Comparison of ENCODE assay signal across 17 cellular contexts in genomic region chr1:183424691-183425090, GRCh38. TPM values are rescaled to one million over a fixed set of nuclear protein-coding genes. Genes with fewer than 3 reads are reported as not detected.
DNase-seq lines count a peak whose midpoint lies in the region; ATAC-seq and TF ChIP-seq lines count a peak whose summit lies in the region.
"Had no signal": no experiment of that assay in that cellular context is flagged by ENCODE, and none has a peak within 500 bp of the region (broad histone marks: within the 10 kb centered on the region; RNA-seq: fewer than 3 reads in every experiment).

No MANE protein-coding gene starts in this region.

- no peaks in the 10 kb centered on the region for H4K20me1 ChIP-seq in Karpas-422 (ENCODE audit: insufficient read depth, low read depth, low read length)
- H4K20me1 ChIP-seq: BLaER1 had no signal

- no peaks in the 10 kb centered on the region for H3K79me2 ChIP-seq in Karpas-422 (ENCODE audit: low read length)

- H3K27ac ChIP-seq in Karpas-422 (ENCODE audit: low read length) (no peak overlapping the region), testis (peak overlapping the region; percentile 45 to 64), left lung (no peak overlapping the region), lower lobe of right lung (no peak overlapping the region)
- H3K27ac ChIP-seq: BLaER1 had no signal

- H3K27me3 ChIP-seq in Karpas-422 (ENCODE audit: low read length) = no peaks in the 10 kb centered on the region
- peaks cover 17% of the 10 kb centered on the region for H3K27me3 ChIP-seq in adipocyte (replicated peaks; ENCODE audit: control insufficient read depth, insufficient read depth, low read length)
- no peaks in the 10 kb centered on the region for H3K27me3 ChIP-seq in testis
- peaks cover 0 to 41% of the 10 kb centered on the region in 2 donors for H3K27me3 ChIP-seq in left lung
- peaks cover 21% of the 10 kb centered on the region for H3K27me3 ChIP-seq in lower lobe of right lung (ENCODE audit: low read depth)
- H3K27me3 ChIP-seq: BE2C, BLaER1 had no signal

- H3K9ac ChIP-seq in Karpas-422 (ENCODE audit: low read length) = no peak overlapping the region
- no peak overlapping the region for H3K9ac ChIP-seq in adipocyte (ENCODE audit: low read length)
- H3K9ac ChIP-seq: BLaER1 had no signal

- H3K4me1 ChIP-seq in Karpas-422 (ENCODE audit: low read length) (no peaks in the 10 kb centered on the region), adipocyte (ENCODE audit: control insufficient read depth, insufficient read depth, low read length) (no peaks in the 10 kb centered on the region), testis (no peaks in the 10 kb centered on the region), left lung (no peaks in the 10 kb centered on the region), lower lobe of right lung (no peaks in the 10 kb centered on the region)
- H3K4me1 ChIP-seq: BE2C, BLaER1 had no signal

- intact Hi-C loops in testis (cut with DNase I; ENCODE audit: low total_unique reads) (no loop called here), left lung (cut with DNase I) (no loop called here), lower lobe of right lung (cut with DNase I) (no loop called here)

- H3K9me3 ChIP-seq in Karpas-422 (ENCODE audit: low read length) = no peaks in the 10 kb centered on the region
- peaks cover 8% of the 10 kb centered on the region for H3K9me3 ChIP-seq in adipocyte (ENCODE audit: control insufficient read depth, low read length)
- no peaks in the 10 kb centered on the region for H3K9me3 ChIP-seq in testis
- no peaks in the 10 kb centered on the region for H3K9me3 ChIP-seq in left lung
- H3K9me3 ChIP-seq in lower lobe of right lung = no peaks in the 10 kb centered on the region
- H3K9me3 ChIP-seq: BE2C had no signal

- no peaks in the 10 kb centered on the region for H3K36me3 ChIP-seq in Karpas-422 (ENCODE audit: insufficient read depth, low read length)
- no peaks in the 10 kb centered on the region for H3K36me3 ChIP-seq in adipocyte (ENCODE audit: control insufficient read depth, insufficient read depth, low read length, severe bottlenecking)
- no peaks in the 10 kb centered on the region for H3K36me3 ChIP-seq in testis (ENCODE audit: low read depth, missing control alignments)
- H3K36me3 ChIP-seq in left lung = no peaks in the 10 kb centered on the region
- H3K36me3 ChIP-seq in lower lobe of right lung = no peaks in the 10 kb centered on the region
- H3K36me3 ChIP-seq: BE2C, BLaER1 had no signal

- H3K4me2 ChIP-seq in Karpas-422 (ENCODE audit: low read depth, low read length, poor library complexity, severe bottlenecking) = no peak overlapping the region
- H3K4me2 ChIP-seq: BLaER1 had no signal

- ATAC-seq in left lung = no peak
- no peak for ATAC-seq in lower lobe of right lung

- DNase-seq in Karpas-422 = peak; percentile 25
- peak; percentile 27 for DNase-seq in adipocyte (ENCODE audit: low read depth)
- no peak for DNase-seq in testis
- no peak for DNase-seq in OCI-M1 (lab: John Stamatoyannopoulos, UW)
- no peak for DNase-seq in left lung
- DNase-seq in lower lobe of right lung = no peak
- DNase-seq: 8988T; ACHN; BE2C; C1 segment of cervical spinal cord; CD4-positive, alpha-beta memory T cell; CD4-positive, CD25-positive, alpha-beta regulatory T cell; CD8-positive, alpha-beta memory T cell; COR-L47; DMS79 treated with DMSO at 0.1 percent for 48 hours; GF-D8 had no signal

- no peaks in the 10 kb centered on the region for H3K9me2 ChIP-seq in Karpas-422 (replicated peaks; ENCODE audit: insufficient read depth, low read length)

- TF ChIP-seq POLR2A in testis (IDR thresholded peaks at IDR 0.05) = no peak

- no peak overlapping the region for H2AFZ ChIP-seq in Karpas-422 (ENCODE audit: low read length)

- H3K4me3 ChIP-seq in Karpas-422 (ENCODE audit: low read length) (no peak overlapping the region), adipocyte (ENCODE audit: low read length) (no peak overlapping the region), testis (no peak overlapping the region), left lung (no peak overlapping the region), lower lobe of right lung (no peak overlapping the region)
- H3K4me3 ChIP-seq: BLaER1 had no signal

- TF ChIP-seq CTCF in testis (IDR thresholded peaks at IDR 0.05) (no peak), left lung (IDR thresholded peaks at IDR 0.05) (no peak), lower lobe of right lung (IDR thresholded peaks at IDR 0.05) (no peak)

RNA-seq across cellular contexts. Expression of gene NMNAT2, which starts 6.5 kb away (rescaled TPM):
- not detected in 2 replicates for total RNA-seq in Karpas-422 (2014; rRNA removed; shearing (Covaris generic); ENCODE audit: low replicate concordance)
- total RNA-seq in testis (10 to 100 TPM; 45.7 to 52.0 TPM), left lung (1 to 10 TPM; 1.1 to 1.5 TPM), lower lobe of right lung (0.62 TPM)
- 23.6 TPM for polyA plus RNA-seq in testis (ENCODE audit: insufficient read depth, low read depth, low replicate concordance)
- total RNA-seq: CD4-positive, alpha-beta memory T cell; CD4-positive, CD25-positive, alpha-beta regulatory T cell; CD8-positive, alpha-beta memory T cell had no signal
- polyA plus RNA-seq: CD4-positive, alpha-beta memory T cell; CD4-positive, CD25-positive, alpha-beta regulatory T cell; CD8-positive, alpha-beta memory T cell had no signal

RNA-seq across cellular contexts. Expression of gene SMG7, which starts 47.6 kb away (rescaled TPM):
- 41.1 and 99.7 TPM in 2 replicates for total RNA-seq in Karpas-422 (2014; rRNA removed; shearing (Covaris generic); ENCODE audit: low replicate concordance)
- total RNA-seq in testis (100 to 1,000 TPM; 109 to 139 TPM), left lung (10 to 100 TPM; 49.6 to 65.5 TPM), lower lobe of right lung (58.9 TPM)
- polyA plus RNA-seq in testis (ENCODE audit: insufficient read depth, low read depth, low replicate concordance) = 157 TPM

Comparison
In these comparisons a context has a peak if more than half of its experiments do, and no peak if none do; other contexts are left out.
1. DNase-seq: peak in Karpas-422 (single experiment) and adipocyte (single experiment); none in testis (single experiment), OCI-M1 (single experiment), left lung (0 of 2) and lower lobe of right lung (single experiment).
2. H3K27ac ChIP-seq: peak in testis (2 of 2); none in Karpas-422 (single experiment), left lung (0 of 2) and lower lobe of right lung (single experiment).
3. RNA of gene NMNAT2, which starts 6.5 kb away (total RNA-seq): 45.7 to 52.0 TPM in testis; 1.1 to 1.5 TPM in left lung, 0.62 TPM in lower lobe of right lung (single experiment) and not detected in Karpas-422; every median in the first group is over 10 times any median in the second.